ENCODE assay signal across 15 cellular contexts in the genomic region with DNA sequence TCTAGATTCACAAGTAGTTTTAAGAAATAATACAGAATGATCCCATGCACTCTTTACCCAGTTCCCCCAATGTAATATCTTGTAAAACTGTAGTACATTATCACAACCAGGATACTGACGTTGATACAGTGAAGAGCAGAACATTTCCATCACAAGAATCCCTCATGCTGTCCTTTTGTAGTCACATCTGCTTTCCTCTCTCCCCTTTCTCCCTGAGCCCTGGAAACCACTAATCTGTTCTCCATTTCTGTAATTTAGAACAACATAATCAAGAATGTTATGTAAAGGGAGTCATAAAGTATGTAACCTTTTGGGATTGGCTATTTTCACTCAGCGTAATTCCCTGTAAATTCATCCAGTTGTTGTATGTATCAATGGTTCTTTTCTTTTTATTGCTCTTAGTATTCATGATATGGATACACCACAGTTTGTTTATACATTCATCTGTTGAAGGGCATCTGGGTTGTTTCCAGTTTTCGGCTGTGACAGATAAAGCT.
"Had no signal": no experiment of that assay in that cellular context is flagged by ENCODE, and none has a peak within 500 bp of the region (broad histone marks: within the 10 kb centered on the region; RNA-seq: fewer than 3 reads in every experiment).

No MANE protein-coding gene starts in this region.

- H3K4me3 Mint-ChIP-seq: activated naive CD8-positive, alpha-beta T cell; activated T-cell treated with anti-CD3 and anti-CD28 coated beads, Interleukin-2, amount 50 U/mL, for 72 hours; dendritic cell treated with granulocyte-macrophage colony-stimulating factor and Interleukin-4, amounts not matched to agents 40 ng/mL and 50 ng/mL, for 4 days; stimulated activated naive B cell treated with anti-CD40 and anti-IgM and Interleukin-4, amounts not matched to agents 10 μg/mL and 1 μg/mL and 100 μg/mL, for 72 hours had no signal

- H3K27me3 Mint-ChIP-seq: activated naive CD8-positive, alpha-beta T cell; dendritic cell treated with granulocyte-macrophage colony-stimulating factor and Interleukin-4, amounts not matched to agents 40 ng/mL and 50 ng/mL, for 4 days; stimulated activated naive B cell treated with anti-CD40 and anti-IgM and Interleukin-4, amounts not matched to agents 10 μg/mL and 1 μg/mL and 100 μg/mL, for 72 hours had no signal

- H3K4me3 ChIP-seq: cardiac muscle cell, esophagus muscularis mucosa, spleen had no signal

- H3K4me1 ChIP-seq: esophagus muscularis mucosa, spleen had no signal

- H3K4me1 Mint-ChIP-seq: stimulated activated naive B cell treated with anti-CD40 and anti-IgM and Interleukin-4, amounts not matched to agents 10 μg/mL and 1 μg/mL and 100 μg/mL, for 72 hours had no signal

- H3K27ac ChIP-seq: cardiac muscle cell, esophagus muscularis mucosa, hepatocyte, spleen had no signal

- H3K27ac Mint-ChIP-seq: activated naive CD8-positive, alpha-beta T cell; activated T-cell treated with anti-CD3 and anti-CD28 coated beads, Interleukin-2, amount 50 U/mL, for 72 hours; dendritic cell treated with granulocyte-macrophage colony-stimulating factor and Interleukin-4, amounts not matched to agents 40 ng/mL and 50 ng/mL, for 4 days; stimulated activated naive B cell treated with anti-CD40 and anti-IgM and Interleukin-4, amounts not matched to agents 10 μg/mL and 1 μg/mL and 100 μg/mL, for 72 hours had no signal

- ATAC-seq: activated CD4-positive, CD25-positive, alpha-beta regulatory T cell treated with anti-CD3 and anti-CD28 coated beads, Interleukin-2, amount 50 U/mL, for 24 hours; activated T-cell treated with anti-CD3 and anti-CD28 coated beads, Interleukin-2, amount 50 U/mL, for 72 hours; stimulated activated naive B cell treated with anti-CD40 and anti-IgM and Interleukin-4, amounts not matched to agents 10 μg/mL and 1 μg/mL and 100 μg/mL, for 72 hours had no signal

- DNase-seq: activated CD4-positive, alpha-beta T cell treated with anti-CD3 and anti-CD28 coated beads, Interleukin-2, amount 50 U/mL, for 1 hour; activated gamma-delta T cell; activated T-cell treated with anti-CD3 and anti-CD28 coated beads, Interleukin-2, amount 50 U/mL, for 72 hours; effector memory CD4-positive, alpha-beta T cell; occipital lobe; retina; spleen; stimulated activated naive B cell treated with anti-CD40 and anti-IgM and Interleukin-4, amounts not matched to agents 10 μg/mL and 1 μg/mL and 100 μg/mL, for 72 hours; T1000 had no signal

- H3K27me3 ChIP-seq: cardiac muscle cell, esophagus muscularis mucosa, hepatocyte, spleen had no signal
